In the genomic region with DNA sequence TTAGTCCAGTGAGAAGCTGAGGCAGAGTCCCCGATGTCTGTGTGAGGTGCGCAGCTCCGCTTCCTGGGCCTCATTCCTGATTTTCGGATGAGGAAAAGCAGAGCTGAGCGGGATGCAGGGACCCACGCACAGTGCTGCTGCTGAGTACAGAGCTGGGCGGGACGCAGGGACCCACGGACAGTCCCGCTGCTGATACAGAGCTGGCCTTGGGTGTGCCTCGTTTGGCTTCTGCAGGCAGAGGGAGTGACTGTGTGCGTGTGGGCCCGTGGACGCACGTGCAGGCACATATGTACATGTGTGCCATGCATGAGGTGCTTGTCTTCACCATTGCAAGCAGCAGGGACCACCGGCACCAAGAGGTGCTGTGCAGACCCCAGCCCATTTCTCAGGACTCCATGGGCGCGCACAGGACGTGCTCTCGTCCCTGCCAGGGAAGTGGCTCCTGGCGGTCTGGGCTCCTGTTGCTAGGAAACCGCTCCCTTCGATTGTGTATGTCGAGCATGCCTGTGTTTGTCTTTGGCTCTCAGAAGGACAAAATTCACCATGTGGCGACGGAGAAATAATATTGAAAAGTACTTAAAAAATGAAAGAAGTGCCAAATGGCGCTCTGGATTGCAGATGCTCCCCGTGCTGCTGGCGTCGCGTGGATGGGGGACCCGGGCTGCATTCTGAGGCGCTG, we compare ENCODE assay signal across 19 cellular contexts.
DNase-seq lines count a peak whose midpoint lies in the region; ATAC-seq, FAIRE-seq and TF ChIP-seq lines count a peak whose summit lies in the region.
"Had no signal": no experiment of that assay in that cellular context is flagged by ENCODE, and none has a peak within 500 bp of the region (broad histone marks: within the 10 kb centered on the region; RNA-seq: fewer than 3 reads in every experiment).

No MANE protein-coding gene starts in this region.

- H3K9me3 Mint-ChIP-seq in CD8-positive, alpha-beta memory T cell: peaks cover 0 to 5% (median 2%) of the 10 kb centered on the region in 5 donors
- H3K9me3 Mint-ChIP-seq: T-helper 2 cell treated with Interferon-gamma antibody and Interleukin-4, amounts not matched to agents 5 μg/mL and 100 μg/mL, for 36 hours had no signal

- no peak overlapping the region for H3K23ac ChIP-seq in H1 (ENCODE audit: insufficient read length)

- no peak overlapping the region for H3K4me2 ChIP-seq in H1 (ENCODE audit: insufficient read depth in 1 of 2, low read depth in 2 of 2, low read length in 2 of 2)
- H3K4me2 ChIP-seq: BLaER1 had no signal

- peak overlapping the region; percentile 92; the same call in 1 of the 2 replicates for H2BK15ac ChIP-seq in H1 (ENCODE audit: low read length)

- no peak for TF ChIP-seq POLR2A in H1 (IDR thresholded peaks at IDR 0.05; ENCODE audit: control extremely low read depth in 1 of 2, low read depth in 2 of 2, low read length in 2 of 2)

- H3K4me1 ChIP-seq in H1 (replicated peaks in 1 of 4; ENCODE audit: control insufficient read depth in 3 of 4, insufficient read depth in 4 of 4, low read length in 3 of 4): peaks cover 0 to 10% (median 3%) of the 10 kb centered on the region in 4 experiments; a peak in 2 of 7 replicates
- no peaks in the 10 kb centered on the region for H3K4me1 ChIP-seq in CD8-positive, alpha-beta memory T cell (ENCODE audit: insufficient read depth, low read length)
- H3K4me1 ChIP-seq: SJSA1 had no signal

- TF ChIP-seq CTCF in H1 (IDR thresholded peaks at IDR 0.05; ENCODE audit: control extremely low read depth in 1 of 3, insufficient read depth in 1 of 3, low read depth in 1 of 3, low read length in 3 of 3): no peak

- H2BK120ac ChIP-seq in H1 (replicated peaks; ENCODE audit: low read depth, low read length): no peak overlapping the region

- no peak overlapping the region for H3K4me3 Mint-ChIP-seq in CD8-positive, alpha-beta memory T cell
- H3K4me3 Mint-ChIP-seq: T-helper 2 cell treated with Interferon-gamma antibody and Interleukin-4, amounts not matched to agents 5 μg/mL and 100 μg/mL, for 36 hours had no signal

- peak overlapping the region; percentile 66; the same call in 1 of the 2 replicates for H2AFZ ChIP-seq in H1 (ENCODE audit: low read length)

- H3K79me2 ChIP-seq in H1 (ENCODE audit: control insufficient read depth in 1 of 2, insufficient read depth in 2 of 2, low read length in 2 of 2): no peaks in the 10 kb centered on the region

- H3K14ac ChIP-seq in H1 (ENCODE audit: insufficient read length): no peak overlapping the region

- H3K56ac ChIP-seq in H1 (replicated peaks; ENCODE audit: insufficient read length, low read depth, low read length): no peak overlapping the region

- no peaks in the 10 kb centered on the region for H3K79me1 ChIP-seq in H1 (ENCODE audit: low read depth, low read length)

- H3K36me3 ChIP-seq in H1 (ENCODE audit: control insufficient read depth in 2 of 4, insufficient read depth in 4 of 4, low read length in 3 of 4): no peaks in the 10 kb centered on the region
- no peaks in the 10 kb centered on the region for H3K36me3 ChIP-seq in CD8-positive, alpha-beta memory T cell (ENCODE audit: insufficient read depth, low read length)
- H3K36me3 ChIP-seq: BLaER1, SJSA1 had no signal

- H2BK5ac ChIP-seq in H1 (ENCODE audit: low read depth, low read length): peak overlapping the region; percentile 66; the same call in 1 of the 2 replicates

- WGBS in H1 (ENCODE audit: extremely low coverage in 1 of 2, insufficient coverage in 1 of 2, insufficient read length in 1 of 2, insufficient replicate concordance in 2 of 2, low coverage in 1 of 2, low lambda C conversion rate in 2 of 2, missing lambda C conversion rate in 1 of 2), 2 experiments: 94% methylated on average over 33 of the region's 33 CpGs; no CpG with 5 or more reads in 1 of the 2 experiments

- no peak overlapping the region for H3K4ac ChIP-seq in H1 (replicated peaks; ENCODE audit: insufficient read length, low read depth, low read length)

- H3K18ac ChIP-seq in H1 (ENCODE audit: extremely low read depth, low read length): no peak overlapping the region; the same call in 1 of the 2 replicates

- TF ChIP-seq EP300 in H1 (IDR thresholded peaks at IDR 0.05; ENCODE audit: borderline replicate concordance in 1 of 2, low read depth in 2 of 2, low read length in 2 of 2): no peak

- 0 out of 2 replicates have a peak overlapping the region, but pooled peaks have one; percentile 54 for H2AK5ac ChIP-seq in H1 (ENCODE audit: low read depth, low read length)

- no peaks in the 10 kb centered on the region for H3K9me3 ChIP-seq in H1 (ENCODE audit: insufficient read depth in 2 of 2, low read depth in 1 of 2, low read length in 1 of 2)
- no peaks in the 10 kb centered on the region for H3K9me3 ChIP-seq in CD8-positive, alpha-beta memory T cell (ENCODE audit: low read length)
- H3K9me3 ChIP-seq: BLaER1 had no signal

- no peaks in the 10 kb centered on the region for H3K36me3 Mint-ChIP-seq in CD8-positive, alpha-beta memory T cell

- H3K9ac ChIP-seq in H1 (replicated peaks in 1 of 4; ENCODE audit: extremely low read depth in 1 of 4, low read depth in 3 of 4, low read length in 3 of 4): no peak overlapping the region
- H3K9ac ChIP-seq: BLaER1 had no signal

- POLR2A ChIA-PET in H1 (lab: Charles Lee; ENCODE audit: partially characterized antibody): no interaction called here
- POLR2A ChIA-PET in CD8-positive, alpha-beta memory T cell (lab: Charles Lee): no interaction called here

- H3K4me1 Mint-ChIP-seq in CD8-positive, alpha-beta memory T cell: no peaks in the 10 kb centered on the region

- TF ChIP-seq RAD21 in H1 (IDR thresholded peaks at IDR 0.05 in 1 of 2, conservative IDR thresholded peaks at IDR 0.05 in 1 of 2; ENCODE audit: low read depth in 2 of 2, low read length in 2 of 2): no peak

- H3K27me3 ChIP-seq in H1 (replicated peaks in 1 of 4; ENCODE audit: control insufficient read depth in 3 of 4, extremely low read depth in 1 of 4, insufficient read depth in 3 of 4, low read length in 3 of 4): no peaks in the 10 kb centered on the region
- no peaks in the 10 kb centered on the region for H3K27me3 ChIP-seq in CD8-positive, alpha-beta memory T cell (ENCODE audit: insufficient read depth, low read length, poor library complexity, severe bottlenecking)
- H3K27me3 ChIP-seq: BLaER1, SJSA1 had no signal

- no peaks in the 10 kb centered on the region for H3K23me2 ChIP-seq in H1 (ENCODE audit: low read depth, low read length)

- CTCF ChIA-PET in H1 (lab: Charles Lee; ENCODE audit: partially characterized antibody): interaction anchor here (0.7 kb wide), 1 partner anchor 162 kb away, joined by 3 read pairs; no protein-coding TSS in a partner anchor
- CTCF ChIA-PET in CD8-positive, alpha-beta memory T cell (lab: Charles Lee): no interaction called here

- FAIRE-seq in H1 (lab: Jason Lieb, UNC): no peak
- FAIRE-seq: GM12878, GM18507, HTR-8/SVneo had no signal

- H3K27ac Mint-ChIP-seq in CD8-positive, alpha-beta memory T cell: no peak overlapping the region
- H3K27ac Mint-ChIP-seq: T-helper 2 cell treated with Interferon-gamma antibody and Interleukin-4, amounts not matched to agents 5 μg/mL and 100 μg/mL, for 36 hours had no signal

- DNase-seq in Ammon's horn (ENCODE audit: low spot score): peak; percentile 23
- peak; percentile 6 for DNase-seq in DMS153 (lab: John Stamatoyannopoulos, UW)
- DNase-seq in NCI-H128 (lab: John Stamatoyannopoulos, UW; ENCODE audit: unreplicated experiment): peak; percentile 4
- DNase-seq in H1 (ENCODE audit: low read depth in 1 of 2, low spot score in 2 of 2): no peak
- no peak for DNase-seq in activated CD4-positive, alpha-beta T cell treated with anti-CD3 and anti-CD28 coated beads, Interleukin-2, amount 50 U/mL, for 4 hours
- DNase-seq in CD8-positive, alpha-beta memory T cell: no peak
- DNase-seq: DMS53, MV-4-11, NCI-H2081, NCI-H226, NCI-H82, SW 1271 had no signal

- no peak overlapping the region for H2BK20ac ChIP-seq in H1 (ENCODE audit: low read length)

- H3K27me3 Mint-ChIP-seq in CD8-positive, alpha-beta memory T cell: peaks cover 0 to 6% of the 10 kb centered on the region in 2 donors

- H2BK12ac ChIP-seq in H1 (ENCODE audit: low read depth, low read length): peak overlapping the region; percentile 33; the same call in 1 of the 2 replicates

- no peak overlapping the region for H3K4me3 ChIP-seq in H1 (ENCODE audit: extremely low read depth in 1 of 4, insufficient read depth in 2 of 4, low read depth in 3 of 4, low read length in 4 of 4)
- H3K4me3 ChIP-seq in CD8-positive, alpha-beta memory T cell (ENCODE audit: low read length): no peak overlapping the region
- H3K4me3 ChIP-seq: BLaER1, GM12878, SJSA1 had no signal

- no peak for ATAC-seq in GM18861 (IDR thresholded peaks at IDR 0.05; ENCODE audit: unreplicated experiment)
- ATAC-seq: GM12878 had no signal

- H4K20me1 ChIP-seq in H1 (replicated peaks in 1 of 2; ENCODE audit: control insufficient read depth in 1 of 2, insufficient read depth in 2 of 2, low read length in 2 of 2): no peaks in the 10 kb centered on the region
- H4K20me1 ChIP-seq: BLaER1 had no signal

- peak overlapping the region; percentile 60; the same call in 1 of the 2 replicates for H4K8ac ChIP-seq in H1 (ENCODE audit: extremely low read depth, insufficient read depth, low read length)

- no peak overlapping the region for H4K5ac ChIP-seq in H1 (ENCODE audit: insufficient read length, low read depth, low read length)

- no peak overlapping the region for H3K27ac ChIP-seq in H1 (ENCODE audit: low read depth, low read length)
- no peak overlapping the region for H3K27ac ChIP-seq in CD8-positive, alpha-beta memory T cell (ENCODE audit: low read depth, low read length)
- H3K27ac ChIP-seq: BLaER1, SJSA1 had no signal

- peak overlapping the region; percentile 77 for H4K91ac ChIP-seq in H1 (replicated peaks; ENCODE audit: insufficient read length, low read length)

TF ChIP-seq in H1, 55 proteins besides CTCF, POLR2A, EP300 and RAD21 (continues in another document):
- TF ChIP-seq CBX5 (IDR thresholded peaks at IDR 0.05; ENCODE audit: low read depth, low read length): no peak
- no peak for TF ChIP-seq JUN (IDR thresholded peaks at IDR 0.05; ENCODE audit: low read depth, low read length)
- no peak for TF ChIP-seq NRF1 (IDR thresholded peaks at IDR 0.05; ENCODE audit: low read depth, low read length)
- TF ChIP-seq ASH2L (IDR thresholded peaks at IDR 0.05; ENCODE audit: low read length): no peak
- TF ChIP-seq JUND (IDR thresholded peaks at IDR 0.05; ENCODE audit: low read length): no peak

Comparison
In these comparisons a context has a peak if more than half of its experiments do, and no peak if none do; other contexts are left out.
1. DNase-seq: peak in Ammon's horn (single experiment), DMS153 (single experiment) and NCI-H128 (single experiment); none in H1 (0 of 2), activated CD4-positive, alpha-beta T cell treated with anti-CD3 and anti-CD28 coated beads, Interleukin-2, amount 50 U/mL, for 4 hours (0 of 2) and CD8-positive, alpha-beta memory T cell (0 of 5).